ENCODE assay signal across 2 cellular contexts in the genomic region with DNA sequence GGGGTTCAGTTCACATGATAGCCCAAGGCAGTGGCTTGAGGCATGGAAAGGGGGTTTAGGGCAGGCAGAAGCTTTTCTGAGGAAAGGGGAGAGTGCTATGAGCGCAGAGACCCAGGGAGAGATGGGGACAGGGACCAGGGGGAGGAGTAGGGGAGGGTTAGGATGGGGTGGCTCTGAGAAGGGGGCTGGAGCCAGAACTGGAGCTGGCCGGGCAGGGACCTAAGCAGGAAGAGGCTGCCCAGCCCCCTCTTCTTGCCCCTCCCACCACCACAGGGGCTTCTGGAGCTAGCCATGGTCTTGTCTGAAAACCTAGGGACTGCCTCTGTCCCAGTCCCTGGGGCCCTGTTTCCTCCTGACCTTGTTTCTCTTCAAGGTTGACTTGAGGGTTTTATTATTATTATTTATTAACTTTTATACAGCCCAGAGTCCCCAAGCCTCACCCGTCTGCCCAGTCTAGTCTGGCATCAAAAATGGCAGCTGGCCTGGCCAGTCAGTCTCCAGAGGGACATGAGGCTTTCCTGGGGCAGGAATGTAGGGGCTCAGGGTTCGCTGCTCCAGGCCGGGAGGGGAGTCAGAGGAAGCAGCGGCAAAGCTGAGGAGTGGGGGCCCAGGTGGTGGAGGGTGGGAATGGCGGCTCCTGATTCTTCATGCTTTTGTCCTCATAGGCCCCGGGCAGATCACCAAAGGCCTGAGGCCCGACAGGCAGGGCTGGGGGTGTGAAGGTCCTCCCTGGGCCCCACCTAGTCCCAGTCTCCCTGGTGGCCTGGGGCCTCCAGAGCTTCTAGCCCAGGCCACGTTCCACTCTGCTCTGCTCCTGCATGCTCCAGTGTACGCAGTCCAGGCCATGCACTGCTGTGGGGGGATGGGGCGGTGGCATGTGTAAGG.
TF ChIP-seq lines count a peak whose summit lies in the region.

No MANE protein-coding gene starts in this region.

TF ChIP-seq in IMR-90, 13 proteins besides CTCF, POLR2A, EP300 and RAD21:
- TF ChIP-seq MAFK (IDR thresholded peaks at IDR 0.05; ENCODE audit: low read depth, low read length) (no peak), NFE2L2 (IDR thresholded peaks at IDR 0.05; ENCODE audit: low read depth, low read length) (no peak), RFX5 (IDR thresholded peaks at IDR 0.05; ENCODE audit: low read depth, low read length) (no peak), BHLHE40 (IDR thresholded peaks at IDR 0.05; ENCODE audit: low read depth, low read length) (no peak), MAZ (IDR thresholded peaks at IDR 0.05; ENCODE audit: borderline replicate concordance, low read depth, low read length) (no peak), CHD1 (IDR thresholded peaks at IDR 0.05; ENCODE audit: low read depth, low read length) (no peak)
- TF ChIP-seq, protein P1, sequence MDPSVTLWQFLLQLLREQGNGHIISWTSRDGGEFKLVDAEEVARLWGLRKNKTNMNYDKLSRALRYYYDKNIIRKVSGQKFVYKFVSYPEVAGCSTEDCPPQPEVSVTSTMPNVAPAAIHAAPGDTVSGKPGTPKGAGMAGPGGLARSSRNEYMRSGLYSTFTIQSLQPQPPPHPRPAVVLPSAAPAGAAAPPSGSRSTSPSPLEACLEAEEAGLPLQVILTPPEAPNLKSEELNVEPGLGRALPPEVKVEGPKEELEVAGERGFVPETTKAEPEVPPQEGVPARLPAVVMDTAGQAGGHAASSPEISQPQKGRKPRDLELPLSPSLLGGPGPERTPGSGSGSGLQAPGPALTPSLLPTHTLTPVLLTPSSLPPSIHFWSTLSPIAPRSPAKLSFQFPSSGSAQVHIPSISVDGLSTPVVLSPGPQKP (IDR thresholded peaks at IDR 0.05; ENCODE audit: borderline replicate concordance, low read depth, low read length), result no peak
- TF ChIP-seq, protein P2, sequence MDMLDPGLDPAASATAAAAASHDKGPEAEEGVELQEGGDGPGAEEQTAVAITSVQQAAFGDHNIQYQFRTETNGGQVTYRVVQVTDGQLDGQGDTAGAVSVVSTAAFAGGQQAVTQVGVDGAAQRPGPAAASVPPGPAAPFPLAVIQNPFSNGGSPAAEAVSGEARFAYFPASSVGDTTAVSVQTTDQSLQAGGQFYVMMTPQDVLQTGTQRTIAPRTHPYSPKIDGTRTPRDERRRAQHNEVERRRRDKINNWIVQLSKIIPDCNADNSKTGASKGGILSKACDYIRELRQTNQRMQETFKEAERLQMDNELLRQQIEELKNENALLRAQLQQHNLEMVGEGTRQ (IDR thresholded peaks at IDR 0.05; ENCODE audit: low read depth, low read length), result no peak

TF ChIP-seq in HepG2, 621 proteins besides CTCF, POLR2A, EP300 and RAD21:
- no peak for TF ChIP-seq ZNF709 (CRISPR knock-in tag; IDR thresholded peaks at IDR 0.05)
- no peak for TF ChIP-seq RFX3 (CRISPR knock-in tag; IDR thresholded peaks at IDR 0.05)
- TF ChIP-seq XBP1 (CRISPR knock-in tag; IDR thresholded peaks at IDR 0.05), result no peak
- TF ChIP-seq, protein P3, sequence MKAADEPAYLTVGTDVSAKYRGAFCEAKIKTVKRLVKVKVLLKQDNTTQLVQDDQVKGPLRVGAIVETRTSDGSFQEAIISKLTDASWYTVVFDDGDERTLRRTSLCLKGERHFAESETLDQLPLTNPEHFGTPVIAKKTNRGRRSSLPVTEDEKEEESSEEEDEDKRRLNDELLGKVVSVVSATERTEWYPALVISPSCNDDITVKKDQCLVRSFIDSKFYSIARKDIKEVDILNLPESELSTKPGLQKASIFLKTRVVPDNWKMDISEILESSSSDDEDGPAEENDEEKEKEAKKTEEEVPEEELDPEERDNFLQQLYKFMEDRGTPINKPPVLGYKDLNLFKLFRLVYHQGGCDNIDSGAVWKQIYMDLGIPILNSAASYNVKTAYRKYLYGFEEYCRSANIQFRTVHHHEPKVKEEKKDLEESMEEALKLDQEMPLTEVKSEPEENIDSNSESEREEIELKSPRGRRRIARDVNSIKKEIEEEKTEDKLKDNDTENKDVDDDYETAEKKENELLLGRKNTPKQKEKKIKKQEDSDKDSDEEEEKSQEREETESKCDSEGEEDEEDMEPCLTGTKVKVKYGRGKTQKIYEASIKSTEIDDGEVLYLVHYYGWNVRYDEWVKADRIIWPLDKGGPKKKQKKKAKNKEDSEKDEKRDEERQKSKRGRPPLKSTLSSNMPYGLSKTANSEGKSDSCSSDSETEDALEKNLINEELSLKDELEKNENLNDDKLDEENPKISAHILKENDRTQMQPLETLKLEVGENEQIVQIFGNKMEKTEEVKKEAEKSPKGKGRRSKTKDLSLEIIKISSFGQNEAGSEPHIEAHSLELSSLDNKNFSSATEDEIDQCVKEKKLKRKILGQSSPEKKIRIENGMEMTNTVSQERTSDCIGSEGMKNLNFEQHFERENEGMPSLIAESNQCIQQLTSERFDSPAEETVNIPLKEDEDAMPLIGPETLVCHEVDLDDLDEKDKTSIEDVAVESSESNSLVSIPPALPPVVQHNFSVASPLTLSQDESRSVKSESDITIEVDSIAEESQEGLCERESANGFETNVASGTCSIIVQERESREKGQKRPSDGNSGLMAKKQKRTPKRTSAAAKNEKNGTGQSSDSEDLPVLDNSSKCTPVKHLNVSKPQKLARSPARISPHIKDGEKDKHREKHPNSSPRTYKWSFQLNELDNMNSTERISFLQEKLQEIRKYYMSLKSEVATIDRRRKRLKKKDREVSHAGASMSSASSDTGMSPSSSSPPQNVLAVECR (CRISPR knock-in tag; IDR thresholded peaks at IDR 0.05; ENCODE audit: borderline replicate concordance), result 0 out of 2 replicates have a peak, but pooled peaks have one; percentile 22
- TF ChIP-seq, protein P4, sequence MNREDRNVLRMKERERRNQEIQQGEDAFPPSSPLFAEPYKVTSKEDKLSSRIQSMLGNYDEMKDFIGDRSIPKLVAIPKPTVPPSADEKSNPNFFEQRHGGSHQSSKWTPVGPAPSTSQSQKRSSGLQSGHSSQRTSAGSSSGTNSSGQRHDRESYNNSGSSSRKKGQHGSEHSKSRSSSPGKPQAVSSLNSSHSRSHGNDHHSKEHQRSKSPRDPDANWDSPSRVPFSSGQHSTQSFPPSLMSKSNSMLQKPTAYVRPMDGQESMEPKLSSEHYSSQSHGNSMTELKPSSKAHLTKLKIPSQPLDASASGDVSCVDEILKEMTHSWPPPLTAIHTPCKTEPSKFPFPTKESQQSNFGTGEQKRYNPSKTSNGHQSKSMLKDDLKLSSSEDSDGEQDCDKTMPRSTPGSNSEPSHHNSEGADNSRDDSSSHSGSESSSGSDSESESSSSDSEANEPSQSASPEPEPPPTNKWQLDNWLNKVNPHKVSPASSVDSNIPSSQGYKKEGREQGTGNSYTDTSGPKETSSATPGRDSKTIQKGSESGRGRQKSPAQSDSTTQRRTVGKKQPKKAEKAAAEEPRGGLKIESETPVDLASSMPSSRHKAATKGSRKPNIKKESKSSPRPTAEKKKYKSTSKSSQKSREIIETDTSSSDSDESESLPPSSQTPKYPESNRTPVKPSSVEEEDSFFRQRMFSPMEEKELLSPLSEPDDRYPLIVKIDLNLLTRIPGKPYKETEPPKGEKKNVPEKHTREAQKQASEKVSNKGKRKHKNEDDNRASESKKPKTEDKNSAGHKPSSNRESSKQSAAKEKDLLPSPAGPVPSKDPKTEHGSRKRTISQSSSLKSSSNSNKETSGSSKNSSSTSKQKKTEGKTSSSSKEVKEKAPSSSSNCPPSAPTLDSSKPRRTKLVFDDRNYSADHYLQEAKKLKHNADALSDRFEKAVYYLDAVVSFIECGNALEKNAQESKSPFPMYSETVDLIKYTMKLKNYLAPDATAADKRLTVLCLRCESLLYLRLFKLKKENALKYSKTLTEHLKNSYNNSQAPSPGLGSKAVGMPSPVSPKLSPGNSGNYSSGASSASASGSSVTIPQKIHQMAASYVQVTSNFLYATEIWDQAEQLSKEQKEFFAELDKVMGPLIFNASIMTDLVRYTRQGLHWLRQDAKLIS (CRISPR knock-in tag; IDR thresholded peaks at IDR 0.05), result no peak
- TF ChIP-seq ZBTB38 (CRISPR knock-in tag; IDR thresholded peaks at IDR 0.05), result no peak
- TF ChIP-seq, protein P5, sequence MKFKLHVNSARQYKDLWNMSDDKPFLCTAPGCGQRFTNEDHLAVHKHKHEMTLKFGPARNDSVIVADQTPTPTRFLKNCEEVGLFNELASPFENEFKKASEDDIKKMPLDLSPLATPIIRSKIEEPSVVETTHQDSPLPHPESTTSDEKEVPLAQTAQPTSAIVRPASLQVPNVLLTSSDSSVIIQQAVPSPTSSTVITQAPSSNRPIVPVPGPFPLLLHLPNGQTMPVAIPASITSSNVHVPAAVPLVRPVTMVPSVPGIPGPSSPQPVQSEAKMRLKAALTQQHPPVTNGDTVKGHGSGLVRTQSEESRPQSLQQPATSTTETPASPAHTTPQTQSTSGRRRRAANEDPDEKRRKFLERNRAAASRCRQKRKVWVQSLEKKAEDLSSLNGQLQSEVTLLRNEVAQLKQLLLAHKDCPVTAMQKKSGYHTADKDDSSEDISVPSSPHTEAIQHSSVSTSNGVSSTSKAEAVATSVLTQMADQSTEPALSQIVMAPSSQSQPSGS (CRISPR knock-in tag; IDR thresholded peaks at IDR 0.05), result no peak
- TF ChIP-seq, protein P6, sequence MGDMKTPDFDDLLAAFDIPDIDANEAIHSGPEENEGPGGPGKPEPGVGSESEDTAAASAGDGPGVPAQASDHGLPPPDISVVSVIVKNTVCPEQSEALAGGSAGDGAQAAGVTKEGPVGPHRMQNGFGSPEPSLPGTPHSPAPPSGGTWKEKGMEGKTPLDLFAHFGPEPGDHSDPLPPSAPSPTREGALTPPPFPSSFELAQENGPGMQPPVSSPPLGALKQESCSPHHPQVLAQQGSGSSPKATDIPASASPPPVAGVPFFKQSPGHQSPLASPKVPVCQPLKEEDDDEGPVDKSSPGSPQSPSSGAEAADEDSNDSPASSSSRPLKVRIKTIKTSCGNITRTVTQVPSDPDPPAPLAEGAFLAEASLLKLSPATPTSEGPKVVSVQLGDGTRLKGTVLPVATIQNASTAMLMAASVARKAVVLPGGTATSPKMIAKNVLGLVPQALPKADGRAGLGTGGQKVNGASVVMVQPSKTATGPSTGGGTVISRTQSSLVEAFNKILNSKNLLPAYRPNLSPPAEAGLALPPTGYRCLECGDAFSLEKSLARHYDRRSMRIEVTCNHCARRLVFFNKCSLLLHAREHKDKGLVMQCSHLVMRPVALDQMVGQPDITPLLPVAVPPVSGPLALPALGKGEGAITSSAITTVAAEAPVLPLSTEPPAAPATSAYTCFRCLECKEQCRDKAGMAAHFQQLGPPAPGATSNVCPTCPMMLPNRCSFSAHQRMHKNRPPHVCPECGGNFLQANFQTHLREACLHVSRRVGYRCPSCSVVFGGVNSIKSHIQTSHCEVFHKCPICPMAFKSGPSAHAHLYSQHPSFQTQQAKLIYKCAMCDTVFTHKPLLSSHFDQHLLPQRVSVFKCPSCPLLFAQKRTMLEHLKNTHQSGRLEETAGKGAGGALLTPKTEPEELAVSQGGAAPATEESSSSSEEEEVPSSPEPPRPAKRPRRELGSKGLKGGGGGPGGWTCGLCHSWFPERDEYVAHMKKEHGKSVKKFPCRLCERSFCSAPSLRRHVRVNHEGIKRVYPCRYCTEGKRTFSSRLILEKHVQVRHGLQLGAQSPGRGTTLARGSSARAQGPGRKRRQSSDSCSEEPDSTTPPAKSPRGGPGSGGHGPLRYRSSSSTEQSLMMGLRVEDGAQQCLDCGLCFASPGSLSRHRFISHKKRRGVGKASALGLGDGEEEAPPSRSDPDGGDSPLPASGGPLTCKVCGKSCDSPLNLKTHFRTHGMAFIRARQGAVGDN (CRISPR knock-in tag; IDR thresholded peaks at IDR 0.05), result peak; percentile 33
- peak; percentile 83; the same call in 1 of the 2 replicates for TF ChIP-seq ZNF20 (CRISPR knock-in tag; IDR thresholded peaks at IDR 0.05)
- TF ChIP-seq ZFP1 (CRISPR knock-in tag; IDR thresholded peaks at IDR 0.05), result no peak
- peak; percentile 72 for TF ChIP-seq AGO2 (optimal IDR thresholded peaks at IDR 0.05; ENCODE audit: low read depth, low read length)
- peak; percentile 48; the same call in 1 of the 2 replicates for TF ChIP-seq RBFOX2 (IDR thresholded peaks at IDR 0.05; ENCODE audit: low read depth, low read length)
